Comparison of ENCODE assay signal across 24 cellular contexts in genomic region chr7:76272142-76272541, GRCh38.
"Had no signal": no experiment of that assay in that cellular context is flagged by ENCODE, and none has a peak within 500 bp of the region (broad histone marks: within the 10 kb centered on the region; RNA-seq: fewer than 3 reads in every experiment).

No MANE protein-coding gene starts in this region.

- H3K36me3 ChIP-seq: colonic mucosa, esophagus muscularis mucosa, gastroesophageal sphincter, heart left ventricle, left lung, lower lobe of right lung had no signal

- ATAC-seq: effector memory CD8-positive, alpha-beta T cell; foreskin keratinocyte; gastroesophageal sphincter; heart left ventricle; left cardiac atrium; left lung; left ventricle myocardium superior; lower lobe of right lung; mucosa of descending colon had no signal

- H3K27ac ChIP-seq: colonic mucosa, esophagus muscularis mucosa, foreskin keratinocyte, gastroesophageal sphincter, heart left ventricle, left lung, lower lobe of right lung had no signal

- DNase-seq: colonic mucosa; cortex of kidney; dorsolateral prefrontal cortex; effector CD8-positive, alpha-beta T cell; effector memory CD8-positive, alpha-beta T cell; endodermal cell; foreskin keratinocyte; heart left ventricle; hippocampal formation; left cardiac atrium; left lung; left ventricle myocardium superior; lower lobe of right lung; mesenchymal stem cell; mucosa of descending colon; naive B cell had no signal

- H3K4me1 ChIP-seq: colonic mucosa, foreskin keratinocyte had no signal

- H3K9me3 ChIP-seq: colonic mucosa, esophagus muscularis mucosa, gastroesophageal sphincter, heart left ventricle, left lung, lower lobe of right lung, mucosa of descending colon had no signal

- H3K27ac Mint-ChIP-seq: effector memory CD8-positive, alpha-beta T cell; endodermal cell; mesothelial cell of epicardium; naive B cell had no signal

- H3K4me3 ChIP-seq: colonic mucosa, dorsolateral prefrontal cortex, esophagus muscularis mucosa, gastroesophageal sphincter, heart left ventricle, left lung, lower lobe of right lung, mucosa of descending colon had no signal

- FAIRE-seq: endometrium, frontal cortex, islet of Langerhans, keratinocyte had no signal

- H3K4me3 Mint-ChIP-seq: dendritic cell treated with granulocyte-macrophage colony-stimulating factor and Interleukin-4, amounts not matched to agents 40 ng/mL and 50 ng/mL, for 4 days; effector memory CD8-positive, alpha-beta T cell; mesothelial cell of epicardium; naive B cell had no signal

- H3K9me3 Mint-ChIP-seq: dendritic cell treated with granulocyte-macrophage colony-stimulating factor and Interleukin-4, amounts not matched to agents 40 ng/mL and 50 ng/mL, for 4 days; effector memory CD8-positive, alpha-beta T cell; endodermal cell; mesothelial cell of epicardium; naive B cell had no signal

- H3K36me3 Mint-ChIP-seq: mesothelial cell of epicardium, naive B cell had no signal
